In genomic region chr13:110431425-110431824, GRCh38 we compare ENCODE assay signal across 17 cellular contexts.
"Had no signal": no experiment of that assay in that cellular context is flagged by ENCODE, and none has a peak within 500 bp of the region (broad histone marks: within the 10 kb centered on the region; RNA-seq: fewer than 3 reads in every experiment).

No MANE protein-coding gene starts in this region.

- H3K4me3 ChIP-seq: cardiac muscle cell, skin epidermis, stomach had no signal

- H3K9me3 Mint-ChIP-seq: activated naive CD8-positive, alpha-beta T cell treated with anti-CD3 and anti-CD28 coated beads for 36 hours; endodermal cell; mesothelial cell of epicardium; natural killer cell treated with Interleukin-12 subunit alpha and Interleukin-12 subunit beta and Interleukin-15 and Interleukin-18, amount 100 ng/mL, for 72 hours; WTC11 had no signal

- DNase-seq: activated CD4-positive, alpha-beta T cell treated with anti-CD3 and anti-CD28 coated beads for 36 hours; activated CD4-positive, alpha-beta T cell treated with anti-CD3 and anti-CD28 coated beads, Interleukin-2, amount 50 U/mL, for 48 hours; activated naive CD4-positive, alpha-beta T cell; activated naive CD8-positive, alpha-beta T cell treated with anti-CD3 and anti-CD28 coated beads for 36 hours; amniotic stem cell; endodermal cell; erythroblast; hippocampal formation; nucleus accumbens; stimulated activated CD4-positive, alpha-beta T cell treated with anti-CD3 and anti-CD28 coated beads, Interleukin-4, amount 100 ng/mL, for 1 hour; stomach; SW 1271 had no signal

- H3K27ac ChIP-seq: cardiac muscle cell, skin epidermis had no signal

- H3K27me3 ChIP-seq: cardiac muscle cell, stomach had no signal

- H3K36me3 Mint-ChIP-seq: activated naive CD8-positive, alpha-beta T cell treated with anti-CD3 and anti-CD28 coated beads for 36 hours; natural killer cell treated with Interleukin-12 subunit alpha and Interleukin-12 subunit beta and Interleukin-15 and Interleukin-18, amount 100 ng/mL, for 72 hours had no signal

- H3K4me3 Mint-ChIP-seq: activated CD4-positive, alpha-beta T cell treated with anti-CD3 and anti-CD28 coated beads for 36 hours; activated naive CD8-positive, alpha-beta T cell treated with anti-CD3 and anti-CD28 coated beads for 36 hours; endodermal cell; mesothelial cell of epicardium; natural killer cell treated with Interleukin-12 subunit alpha and Interleukin-12 subunit beta and Interleukin-15 and Interleukin-18, amount 100 ng/mL, for 72 hours; WTC11 had no signal

- H3K4me1 Mint-ChIP-seq: activated CD4-positive, alpha-beta T cell treated with anti-CD3 and anti-CD28 coated beads for 36 hours; activated naive CD8-positive, alpha-beta T cell treated with anti-CD3 and anti-CD28 coated beads for 36 hours had no signal

- H3K9me3 ChIP-seq: stomach had no signal

- ATAC-seq: activated CD4-positive, alpha-beta T cell treated with anti-CD3 and anti-CD28 coated beads for 36 hours; natural killer cell treated with Interleukin-12 subunit alpha and Interleukin-12 subunit beta and Interleukin-15 and Interleukin-18, amount 100 ng/mL, for 72 hours; WTC11 had no signal

- H3K27ac Mint-ChIP-seq: activated CD4-positive, alpha-beta T cell treated with anti-CD3 and anti-CD28 coated beads for 36 hours; activated naive CD8-positive, alpha-beta T cell treated with anti-CD3 and anti-CD28 coated beads for 36 hours; endodermal cell; mesothelial cell of epicardium; natural killer cell treated with Interleukin-12 subunit alpha and Interleukin-12 subunit beta and Interleukin-15 and Interleukin-18, amount 100 ng/mL, for 72 hours; WTC11 had no signal
